8 cellular contexts compared by ENCODE assay signal in the genomic region with DNA sequence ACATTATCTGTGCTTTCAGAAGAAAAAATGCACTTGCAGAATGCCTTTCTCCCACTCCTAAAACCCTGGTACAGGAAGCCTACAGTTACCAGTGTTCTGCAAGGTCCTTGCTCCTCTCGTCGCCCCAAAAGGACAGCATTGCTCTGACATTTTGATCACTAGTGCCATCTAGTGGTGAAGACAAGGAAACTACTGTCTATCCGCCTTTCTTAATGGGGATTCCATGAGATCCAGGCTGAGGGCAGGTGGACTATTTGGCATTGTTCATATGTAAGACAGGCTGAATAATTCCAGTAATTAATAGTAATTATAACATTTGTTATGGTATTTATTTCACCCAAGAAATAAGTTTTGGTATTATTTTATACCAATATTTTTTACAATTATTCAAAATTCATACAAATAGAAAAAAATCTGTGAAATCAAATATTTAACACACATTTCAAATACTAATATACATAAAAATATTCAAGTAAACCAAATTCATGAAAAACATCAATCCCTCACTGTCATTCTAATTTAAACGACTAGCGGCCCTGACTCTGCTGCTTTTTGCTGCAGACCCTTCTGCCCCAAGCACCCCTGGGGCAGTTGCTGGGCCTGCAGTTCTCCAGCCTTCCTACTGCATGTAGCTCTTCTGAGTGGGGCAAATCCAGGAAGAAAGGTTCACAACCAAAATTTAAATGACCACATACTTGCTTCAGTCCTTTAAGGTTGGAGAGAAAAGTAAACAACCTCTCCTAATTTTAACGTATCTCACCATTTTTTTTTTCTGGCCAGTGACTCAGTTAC. TPM values are rescaled to one million over a fixed set of nuclear protein-coding genes. Genes with fewer than 3 reads are reported as not detected.
A peak's percentile ranks its signal among the peaks of the same experiment; 100 is the strongest.
DNase-seq lines count a peak whose midpoint lies in the region; ATAC-seq, FAIRE-seq and TF ChIP-seq lines count a peak whose summit lies in the region.

No MANE protein-coding gene starts in this region.

- H3K4me2 ChIP-seq in GM12878 (ENCODE audit: control insufficient read depth, insufficient read depth), result no peak overlapping the region

- in situ Hi-C loops in GM12878 (cut with MboI), result loop anchor here (25.0 kb wide), 1 partner anchor 1222 kb away; a partner anchor contains a TSS

- DNase-seq in AML-193 (lab: John Stamatoyannopoulos, UW) (peak; percentile 69 to 73), NCI-H1048 (lab: John Stamatoyannopoulos, UW) (peak; percentile 3), SIG-M5 treated with dmso at 0.1 percent for 504 hours (lab: John Stamatoyannopoulos, UW; ENCODE audit: unreplicated experiment) (peak; percentile 75), GM12878 (ENCODE audit: low read depth, low spot score) (peak; percentile 27), iPS DF 6.9 (ENCODE audit: low read depth, low spot score) (peak; percentile 18)
- DNase-seq in stimulated activated CD4-positive, alpha-beta T cell treated with anti-CD3 and anti-CD28 coated beads, Interleukin-2, amount 100 ng/mL, for 24 hours, result peak; percentile 12 to 21

- SMC1A ChIA-PET in GM12878 (lab: Charles Lee; ENCODE audit: uncharacterized antibody, unreplicated experiment), result interaction anchor here (0.7 to 2.2 kb wide), 7 partner anchors 11 to 715 kb away, joined by 3 to 14 read pairs (median 4); no protein-coding TSS in a partner anchor

- H3K4me1 ChIP-seq in GM12878 (ENCODE audit: control insufficient read depth, insufficient read depth, low read length) (no peaks in the 10 kb centered on the region), iPS DF 6.9 (ENCODE audit: control insufficient read depth, insufficient read depth, low read length) (no peaks in the 10 kb centered on the region)

- H3K36me3 ChIP-seq in GM12878 (ENCODE audit: control insufficient read depth in 2 of 2, insufficient read depth in 2 of 2, low read length in 1 of 2) (peaks cover 6 to 11% of the 10 kb centered on the region in 2 experiments; a peak in 3 of 4 replicates), iPS DF 6.9 (ENCODE audit: control insufficient read depth, insufficient read depth, low read length) (peaks cover 8% of the 10 kb centered on the region; the same call in 1 of the 2 replicates)

- ATAC-seq in GM18508 (IDR thresholded peaks at IDR 0.05; ENCODE audit: insufficient read depth, unreplicated experiment) (peak; percentile 95), HG02852 (IDR thresholded peaks at IDR 0.05; ENCODE audit: unreplicated experiment) (peak; percentile 98), GM12878 (peak; percentile 99)

- 51% methylated on average over 6 of the region's 6 CpGs for WGBS in GM12878 (ENCODE audit: insufficient coverage, insufficient replicate concordance, low lambda C conversion rate, missing lambda C conversion rate)
- 100% methylated on average over 1 of the region's 6 CpGs for WGBS in iPS DF 6.9 (ENCODE audit: insufficient coverage, insufficient read length)

- POLR2A ChIA-PET in GM12878 (lab: Charles Lee), result no interaction called here

- RAD21 ChIA-PET in GM12878 (lab: Charles Lee; ENCODE audit: unreplicated experiment), result interaction anchor here (0.9 to 2.5 kb wide), 6 partner anchors 121 to 714 kb away, joined by 3 to 18 read pairs (median 3); no protein-coding TSS in a partner anchor

- H3K27ac ChIP-seq in GM12878 (ENCODE audit: control insufficient read depth, insufficient read depth) (no peak overlapping the region), iPS DF 6.9 (ENCODE audit: low read length) (no peak overlapping the region)

- H3K4me3 ChIP-seq in GM12878, result no peak overlapping the region
- no peak overlapping the region for H3K4me3 ChIP-seq in iPS DF 6.9 (ENCODE audit: low read length)

- no peaks in the 10 kb centered on the region for H3K9me3 ChIP-seq in GM12878 (replicated peaks; ENCODE audit: control insufficient read depth, insufficient read depth, low read length)
- H3K9me3 ChIP-seq in iPS DF 6.9 (ENCODE audit: control insufficient read depth, insufficient read depth, low read length), result no peaks in the 10 kb centered on the region

- peak; percentile 78 for TF ChIP-seq RAD21 in GM12878 (IDR thresholded peaks at IDR 0.05; ENCODE audit: insufficient read depth, low read depth, low read length)

- intact Hi-C loops in GM12878 (cut with micrococcal nuclease; ENCODE audit: unreplicated experiment), result loop anchor here (2.0 to 10.0 kb wide), 3 partner anchors 121 to 713 kb away; no protein-coding TSS in a partner anchor

- no peaks in the 10 kb centered on the region for H4K20me1 ChIP-seq in GM12878 (ENCODE audit: control insufficient read depth, insufficient read depth)

- TF ChIP-seq POLR2A in GM12878 (IDR thresholded peaks at IDR 0.05; ENCODE audit: low read depth, low read length), result no peak

- no peak overlapping the region for H2AFZ ChIP-seq in GM12878 (ENCODE audit: control insufficient read depth, low read depth, low read length)

- peak; percentile 80 for FAIRE-seq in GM12878 (lab: Jason Lieb, UNC)

- peak; percentile 75 to 86 (median 80) for TF ChIP-seq CTCF in GM12878 (IDR thresholded peaks at IDR 0.05 in 2 of 3, conservative IDR thresholded peaks at IDR 0.05 in 1 of 3; ENCODE audit: control insufficient read depth in 2 of 3, extremely low read depth in 1 of 3, insufficient read depth in 1 of 3, low read depth in 3 of 3, low read length in 3 of 3)

- H3K9ac ChIP-seq in GM12878 (ENCODE audit: control insufficient read depth, insufficient read depth, low read length), result no peak overlapping the region

- CTCF ChIA-PET in GM12878 (lab: Yijun Ruan, JAX), result interaction anchor here (0.7 to 8.3 kb wide), 15 partner anchors 8 to 714 kb away, joined by 3 to 68 read pairs (median 4); a partner anchor contains a TSS

- no peak for TF ChIP-seq EP300 in GM12878 (IDR thresholded peaks at IDR 0.05; ENCODE audit: borderline replicate concordance in 1 of 2, control insufficient read depth in 1 of 2, low read depth in 2 of 2, low read length in 2 of 2)

- BruUV-seq in GM12878 (replicated peaks; lab: Mats Ljungman, UMichigan), result no TSS peak

- H3K27me3 ChIP-seq in GM12878 (replicated peaks in 1 of 2; ENCODE audit: control insufficient read depth in 2 of 2, insufficient read depth in 2 of 2, low read length in 1 of 2) (no peaks in the 10 kb centered on the region), iPS DF 6.9 (ENCODE audit: control insufficient read depth, insufficient read depth, low read length) (no peaks in the 10 kb centered on the region)

- no peaks in the 10 kb centered on the region for H3K79me2 ChIP-seq in GM12878 (ENCODE audit: control insufficient read depth, insufficient read depth, low read length)

TF ChIP-seq in GM12878, 131 proteins besides CTCF, POLR2A, EP300 and RAD21:
- TF ChIP-seq YY1 (IDR thresholded peaks at IDR 0.05; ENCODE audit: low read depth, low read length), result 0 out of 2 replicates have a peak, but pooled peaks have one; percentile 34
- no peak for TF ChIP-seq TBL1XR1 (IDR thresholded peaks at IDR 0.05; ENCODE audit: low read depth, low read length)
- peak; percentile 50; the same call in 1 of the 2 replicates for TF ChIP-seq SMC3 (IDR thresholded peaks at IDR 0.05; ENCODE audit: borderline replicate concordance, low read length)
- peak; percentile 25; the same call in 1 of the 2 replicates for TF ChIP-seq SMARCA5 (IDR thresholded peaks at IDR 0.05)

RNA-seq across cellular contexts. Expression of a gene that starts 19.0 kb away (rescaled TPM):
- total RNA-seq in GM12878 (2013; cell fraction: nucleolus; rRNA removed), result 112 and 118 TPM in 2 replicates
- total RNA-seq in GM12878 (2014; rRNA removed) (69.4 and 80.3 TPM in 2 replicates), GM12878 (2014; rRNA removed; fragmentation: Illumina TruSeq; extraction: Trizol) (60.7 and 66.2 TPM in 2 replicates), GM12878 (2021) (84.4 and 87.1 TPM in 2 replicates)
- 43.5 TPM for polyA plus RNA-seq in GM12878 (2011; ENCODE audit: low read depth)
- polyA plus RNA-seq in GM12878 (2011; rRNA removed) (134 and 181 TPM in 2 replicates), GM12878 (2014; fragmentation: Illumina TruSeq; extraction: Trizol) (111 and 116 TPM in 2 replicates), GM12878 (2014; fragmentation: Nextera tagmentation; extraction: Ambion mirVana) (10 to 100 TPM; 39.8 to 43.5 TPM), GM12878 (2014; rRNA removed) (75.5 and 93.5 TPM in 2 replicates), GM12878 (2016; fragmentation: Nextera tagmentation; extraction: Ambion mirVana) (100 to 1,000 TPM; 140 to 147 TPM)
- polyA plus RNA-seq in GM12878 (2011; cell fraction: cytosol; rRNA removed), result 216 and 218 TPM in 2 replicates
- 87.5 and 102 TPM in 2 replicates for polyA plus RNA-seq in GM12878 (2011; cell fraction: nucleus; rRNA removed)
- 50.7 and 55.7 TPM in 2 replicates for polyA plus RNA-seq in GM12878 (2012)
- polyA minus RNA-seq in GM12878 (2011; rRNA and poly(A)+ RNA removed), result 160 and 209 TPM in 2 replicates
- polyA minus RNA-seq in GM12878 (2011; cell fraction: cytosol; rRNA and poly(A)+ RNA removed), result 45.3 and 47.7 TPM in 2 replicates
- polyA minus RNA-seq in GM12878 (2011; cell fraction: nucleus; rRNA and poly(A)+ RNA removed), result 51.3 and 73.0 TPM in 2 replicates

RNA-seq across cellular contexts. Expression of a gene that starts 19.1 kb away (rescaled TPM):
- 57.8 and 58.8 TPM in 2 replicates for total RNA-seq in GM12878 (2013; cell fraction: nucleolus; rRNA removed)
- 4.5 and 6.3 TPM in 2 replicates for total RNA-seq in GM12878 (2014; rRNA removed)
- 7.1 and 8.4 TPM in 2 replicates for total RNA-seq in GM12878 (2014; rRNA removed; fragmentation: Illumina TruSeq; extraction: Trizol)
- 3.3 and 3.8 TPM in 2 replicates for total RNA-seq in GM12878 (2021)
- 2.5 TPM for polyA plus RNA-seq in GM12878 (2011; ENCODE audit: low read depth)
- 5.0 and 7.1 TPM in 2 replicates for polyA plus RNA-seq in GM12878 (2011; rRNA removed)
- polyA plus RNA-seq in GM12878 (2011; cell fraction: cytosol; rRNA removed), result 2.7 and 3.4 TPM in 2 replicates
- polyA plus RNA-seq in GM12878 (2011; cell fraction: nucleus; rRNA removed), result 8.4 and 9.2 TPM in 2 replicates
- polyA plus RNA-seq in GM12878 (2012), result 2.3 and 2.8 TPM in 2 replicates
- 6.0 and 7.6 TPM in 2 replicates for polyA plus RNA-seq in GM12878 (2014; fragmentation: Illumina TruSeq; extraction: Trizol)
- 1 to 10 TPM; 3.1 to 4.1 TPM for polyA plus RNA-seq in GM12878 (2014; fragmentation: Nextera tagmentation; extraction: Ambion mirVana)
- polyA plus RNA-seq in GM12878 (2014; rRNA removed), result 3.5 and 3.9 TPM in 2 replicates
- polyA plus RNA-seq in GM12878 (2016; fragmentation: Nextera tagmentation; extraction: Ambion mirVana), result 1 to 10 TPM; 4.7 to 5.0 TPM
- polyA minus RNA-seq in GM12878 (2011; rRNA and poly(A)+ RNA removed), result 11.2 and 18.4 TPM in 2 replicates
- polyA minus RNA-seq in GM12878 (2011; cell fraction: cytosol; rRNA and poly(A)+ RNA removed), result 3.6 and 4.1 TPM in 2 replicates
- polyA minus RNA-seq in GM12878 (2011; cell fraction: nucleus; rRNA and poly(A)+ RNA removed), result 16.4 and 22.6 TPM in 2 replicates

Comparison
In these comparisons a context has a peak if more than half of its experiments do, and no peak if none do; other contexts are left out.
1. DNase-seq: peak in every context shown above with its lines; median percentile 75 in SIG-M5 treated with dmso at 0.1 percent for 504 hours; 71 in AML-193; 27 in GM12878; 18 in iPS DF 6.9; 16 in stimulated activated CD4-positive, alpha-beta T cell treated with anti-CD3 and anti-CD28 coated beads, Interleukin-2, amount 100 ng/mL, for 24 hours; 3 in NCI-H1048.